In genomic region chr4:76950846-76951321, GRCh38 we compare ENCODE assay signal across 1 cellular context.
A peak's percentile ranks its signal among the peaks of the same experiment; 100 is the strongest.
TF ChIP-seq lines count a peak whose summit lies in the region.

No MANE protein-coding gene starts in this region.

TF ChIP-seq in HEK293, 187 proteins besides CTCF, POLR2A, EP300 and RAD21 (continued from another document):
- TF ChIP-seq, protein P1, sequence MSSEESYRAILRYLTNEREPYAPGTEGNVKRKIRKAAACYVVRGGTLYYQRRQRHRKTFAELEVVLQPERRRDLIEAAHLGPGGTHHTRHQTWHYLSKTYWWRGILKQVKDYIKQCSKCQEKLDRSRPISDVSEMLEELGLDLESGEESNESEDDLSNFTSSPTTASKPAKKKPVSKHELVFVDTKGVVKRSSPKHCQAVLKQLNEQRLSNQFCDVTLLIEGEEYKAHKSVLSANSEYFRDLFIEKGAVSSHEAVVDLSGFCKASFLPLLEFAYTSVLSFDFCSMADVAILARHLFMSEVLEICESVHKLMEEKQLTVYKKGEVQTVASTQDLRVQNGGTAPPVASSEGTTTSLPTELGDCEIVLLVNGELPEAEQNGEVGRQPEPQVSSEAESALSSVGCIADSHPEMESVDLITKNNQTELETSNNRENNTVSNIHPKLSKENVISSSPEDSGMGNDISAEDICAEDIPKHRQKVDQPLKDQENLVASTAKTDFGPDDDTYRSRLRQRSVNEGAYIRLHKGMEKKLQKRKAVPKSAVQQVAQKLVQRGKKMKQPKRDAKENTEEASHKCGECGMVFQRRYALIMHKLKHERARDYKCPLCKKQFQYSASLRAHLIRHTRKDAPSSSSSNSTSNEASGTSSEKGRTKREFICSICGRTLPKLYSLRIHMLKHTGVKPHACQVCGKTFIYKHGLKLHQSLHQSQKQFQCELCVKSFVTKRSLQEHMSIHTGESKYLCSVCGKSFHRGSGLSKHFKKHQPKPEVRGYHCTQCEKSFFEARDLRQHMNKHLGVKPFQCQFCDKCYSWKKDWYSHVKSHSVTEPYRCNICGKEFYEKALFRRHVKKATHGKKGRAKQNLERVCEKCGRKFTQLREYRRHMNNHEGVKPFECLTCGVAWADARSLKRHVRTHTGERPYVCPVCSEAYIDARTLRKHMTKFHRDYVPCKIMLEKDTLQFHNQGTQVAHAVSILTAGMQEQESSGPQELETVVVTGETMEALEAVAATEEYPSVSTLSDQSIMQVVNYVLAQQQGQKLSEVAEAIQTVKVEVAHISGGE (tag by site-specific recombination; conservative IDR thresholded peaks at IDR 0.05; ENCODE audit: low read depth): peak; percentile 34; the same call in 1 of the 2 replicates
- peak; percentile 51; the same call in 1 of the 2 replicates for TF ChIP-seq ZNF423 (tag by site-specific recombination; IDR thresholded peaks at IDR 0.05)
- TF ChIP-seq ZNF366 (tag by site-specific recombination; conservative IDR thresholded peaks at IDR 0.05): peak; percentile 62
- TF ChIP-seq ZNF677 (tag by site-specific recombination; IDR thresholded peaks at IDR 0.05): no peak
- TF ChIP-seq PRDM10 (tag by site-specific recombination; IDR thresholded peaks at IDR 0.05): peak; percentile 46
